In the genomic region with DNA sequence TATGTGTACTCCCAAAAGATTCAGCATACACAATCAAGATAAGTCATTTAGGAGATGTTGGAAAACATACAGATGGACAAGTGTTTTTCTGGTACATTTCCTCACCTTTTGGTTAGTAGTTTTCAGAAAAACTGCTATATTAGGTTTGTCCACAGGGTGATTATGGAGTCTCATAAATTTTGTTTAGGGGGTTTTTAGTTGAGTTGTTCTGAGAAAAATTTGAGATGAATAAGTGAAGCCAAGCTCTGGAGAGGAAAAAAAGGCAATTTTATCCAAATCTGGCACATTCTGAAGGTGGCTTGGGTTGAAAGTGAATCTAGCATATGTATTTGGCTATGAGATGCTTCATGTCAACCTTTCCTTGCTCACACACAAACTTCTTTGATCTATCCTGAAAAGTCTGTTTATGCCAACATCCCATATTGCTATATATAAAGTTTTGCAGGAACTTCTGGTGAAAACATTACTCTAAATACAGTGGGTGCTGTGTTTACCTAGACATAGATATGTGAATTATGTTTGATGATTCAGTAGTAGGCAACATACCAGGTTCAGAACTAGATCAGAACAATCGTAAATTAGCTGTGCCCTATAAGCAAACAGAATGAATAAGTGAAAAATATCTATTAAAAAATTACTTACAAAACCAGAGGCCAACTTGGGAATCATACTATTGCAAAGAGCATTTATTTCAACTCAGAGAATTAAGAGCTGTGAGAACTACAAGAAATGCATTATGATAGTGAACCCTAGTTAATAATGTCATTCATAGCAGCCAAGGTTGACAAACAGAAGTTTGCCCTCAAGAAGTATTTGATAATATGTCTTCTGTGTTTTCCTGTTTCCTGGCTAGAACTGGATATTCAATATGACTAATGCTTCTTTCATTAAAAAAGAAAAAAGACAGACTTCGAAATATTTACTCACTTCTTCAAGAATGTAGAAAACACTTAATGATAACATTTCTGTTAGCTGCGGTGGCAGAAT, we compare ENCODE assay signal across 20 cellular contexts.
A peak's percentile ranks its signal among the peaks of the same experiment; 100 is the strongest.
DNase-seq lines count a peak whose midpoint lies in the region; ATAC-seq and TF ChIP-seq lines count a peak whose summit lies in the region.
"Had no signal": no experiment of that assay in that cellular context is flagged by ENCODE, and none has a peak within 500 bp of the region (broad histone marks: within the 10 kb centered on the region; RNA-seq: fewer than 3 reads in every experiment).

No MANE protein-coding gene starts in this region.

- H3K4me2 ChIP-seq in mesenchymal stem cell (ENCODE audit: low read length, poor library complexity, severe bottlenecking), result no peak overlapping the region

- no peak overlapping the region for H3K23ac ChIP-seq in mesenchymal stem cell (ENCODE audit: low read length in 2 of 2)

- H3K4me3 Mint-ChIP-seq in Calu3 (ENCODE audit: low read depth, unreplicated experiment), result no peak overlapping the region
- no peak overlapping the region for H3K4me3 Mint-ChIP-seq in CD8-positive, alpha-beta memory T cell
- H3K4me3 Mint-ChIP-seq: naive thymus-derived CD4-positive, alpha-beta T cell had no signal

- H3K4ac ChIP-seq in mesenchymal stem cell (ENCODE audit: low read depth in 1 of 2, low read length in 2 of 2), result no peak overlapping the region

- no peak overlapping the region for H3K14ac ChIP-seq in mesenchymal stem cell (ENCODE audit: low read length in 2 of 2)

- WGBS in mesenchymal stem cell, result no CpG with 5 or more reads among the region's 3 CpGs
- WGBS in body of pancreas, 2 donors, result 24 to 29% methylated on average over 3 of the region's 3 CpGs

- TF ChIP-seq CTCF in Calu3 (IDR thresholded peaks at IDR 0.05; ENCODE audit: unreplicated experiment) (no peak), choroid plexus epithelial cell (conservative IDR thresholded peaks at IDR 0.05; ENCODE audit: low read depth, low read length) (no peak), body of pancreas (IDR thresholded peaks at IDR 0.05) (no peak)

- no peak overlapping the region for H2AK5ac ChIP-seq in mesenchymal stem cell (ENCODE audit: low read length, severe bottlenecking)

- no peak overlapping the region for H2BK5ac ChIP-seq in mesenchymal stem cell (ENCODE audit: low read depth, low read length, poor library complexity, severe bottlenecking)

- H2BK12ac ChIP-seq in mesenchymal stem cell (ENCODE audit: low read length in 2 of 2), result no peak overlapping the region

- H3K9me3 ChIP-seq in mesenchymal stem cell (ENCODE audit: control insufficient read depth, low read length), result peaks cover 20% of the 10 kb centered on the region
- no peaks in the 10 kb centered on the region for H3K9me3 ChIP-seq in CD8-positive, alpha-beta memory T cell (ENCODE audit: low read length)
- no peaks in the 10 kb centered on the region for H3K9me3 ChIP-seq in body of pancreas
- H3K9me3 ChIP-seq: colonic mucosa had no signal

- H3K36me3 ChIP-seq in mesenchymal stem cell (ENCODE audit: control insufficient read depth in 1 of 2, insufficient read depth in 2 of 2, low read depth in 1 of 2, low read length in 2 of 2) (no peaks in the 10 kb centered on the region), body of pancreas (replicated peaks in 1 of 2; ENCODE audit: insufficient read depth in 1 of 2, low read depth in 2 of 2) (no peaks in the 10 kb centered on the region)
- no peaks in the 10 kb centered on the region for H3K36me3 ChIP-seq in CD8-positive, alpha-beta memory T cell (ENCODE audit: insufficient read depth, low read length)
- H3K36me3 ChIP-seq: adrenal gland, colonic mucosa, vagina, WERI-Rb-1 had no signal

- H2BK120ac ChIP-seq in mesenchymal stem cell (ENCODE audit: low read depth, low read length), result no peak overlapping the region

- no peak overlapping the region for H2BK15ac ChIP-seq in mesenchymal stem cell (ENCODE audit: low read depth, poor library complexity, severe bottlenecking)

- H3K27me3 Mint-ChIP-seq in Calu3 (ENCODE audit: unreplicated experiment), result no peaks in the 10 kb centered on the region
- peaks cover 3 to 5% of the 10 kb centered on the region in 2 donors for H3K27me3 Mint-ChIP-seq in CD8-positive, alpha-beta memory T cell

- H4K8ac ChIP-seq in mesenchymal stem cell (ENCODE audit: low read length), result no peak overlapping the region

- H3K4me3 ChIP-seq in choroid plexus epithelial cell (ENCODE audit: low read depth, low read length), result no peak overlapping the region
- H3K4me3 ChIP-seq in mesenchymal stem cell (ENCODE audit: insufficient read depth in 1 of 2, low read depth in 1 of 2, low read length in 2 of 2), result no peak overlapping the region
- no peak overlapping the region for H3K4me3 ChIP-seq in CD8-positive, alpha-beta memory T cell (ENCODE audit: low read length)
- H3K4me3 ChIP-seq in body of pancreas, result no peak overlapping the region
- H3K4me3 ChIP-seq: adrenal gland, colonic mucosa, psoas muscle, vagina had no signal

- CTCF ChIA-PET in Calu3 (lab: Charles Lee), result interaction anchor here (0.6 kb wide), 1 partner anchor 417 kb away, joined by 3 read pairs; no protein-coding TSS in a partner anchor
- CTCF ChIA-PET in CD8-positive, alpha-beta memory T cell (lab: Charles Lee), result no interaction called here

- peak overlapping the region; percentile 77 for H3K27ac Mint-ChIP-seq in Calu3 (ENCODE audit: unreplicated experiment)
- no peak overlapping the region for H3K27ac Mint-ChIP-seq in CD8-positive, alpha-beta memory T cell
- H3K27ac Mint-ChIP-seq: naive thymus-derived CD4-positive, alpha-beta T cell had no signal

- no peaks in the 10 kb centered on the region for H3K79me1 ChIP-seq in mesenchymal stem cell (replicated peaks; ENCODE audit: low read length, poor library complexity, severe bottlenecking)

- intact Hi-C loops in Calu3 (cut with micrococcal nuclease; ENCODE audit: unreplicated experiment) (loop anchor here (2.0 to 10.0 kb wide), 4 partner anchors 110 to 547 kb away; no protein-coding TSS in a partner anchor), body of pancreas (cut with DNase I) (no loop called here)

- H3K36me3 Mint-ChIP-seq in Calu3 (ENCODE audit: insufficient read depth, unreplicated experiment), result no peaks in the 10 kb centered on the region
- no peaks in the 10 kb centered on the region for H3K36me3 Mint-ChIP-seq in CD8-positive, alpha-beta memory T cell

- H3K27me3 ChIP-seq in mesenchymal stem cell (ENCODE audit: control insufficient read depth in 1 of 2, insufficient read depth in 1 of 2, low read length in 2 of 2) (no peaks in the 10 kb centered on the region), body of pancreas (no peaks in the 10 kb centered on the region)
- H3K27me3 ChIP-seq in CD8-positive, alpha-beta memory T cell (ENCODE audit: insufficient read depth, low read length, poor library complexity, severe bottlenecking), result no peaks in the 10 kb centered on the region
- H3K27me3 ChIP-seq: adrenal gland, colonic mucosa, vagina had no signal

- TF ChIP-seq POLR2A in body of pancreas (IDR thresholded peaks at IDR 0.05), result no peak

- no peak overlapping the region for H4K91ac ChIP-seq in mesenchymal stem cell (ENCODE audit: low read length)

- ATAC-seq in body of pancreas, result no peak
- no peak for ATAC-seq in HG02610 (IDR thresholded peaks at IDR 0.05; ENCODE audit: unreplicated experiment)
- ATAC-seq: left ventricle myocardium superior; naive thymus-derived CD4-positive, alpha-beta T cell; psoas muscle; stimulated activated naive CD8-positive, alpha-beta T cell treated with anti-CD3 and anti-CD28 coated beads, Interleukin-15, Interleukin-2, amounts not matched to agents 100 U/mL and 50 U/mL, for 24 hours had no signal

- H3K18ac ChIP-seq in mesenchymal stem cell (ENCODE audit: low read depth in 1 of 2, low read length in 2 of 2), result no peak overlapping the region

- H3K27ac ChIP-seq in mesenchymal stem cell (ENCODE audit: low read length, poor library complexity, severe bottlenecking) (no peak overlapping the region), body of pancreas (no peak overlapping the region)
- H3K27ac ChIP-seq in CD8-positive, alpha-beta memory T cell (ENCODE audit: low read depth, low read length), result no peak overlapping the region
- H3K27ac ChIP-seq: adrenal gland, colonic mucosa, psoas muscle, vagina, WERI-Rb-1 had no signal

- H3K4me1 ChIP-seq in mesenchymal stem cell (ENCODE audit: control insufficient read depth, insufficient read depth, low read depth, low read length) (no peaks in the 10 kb centered on the region), body of pancreas (no peaks in the 10 kb centered on the region)
- H3K4me1 ChIP-seq in CD8-positive, alpha-beta memory T cell (ENCODE audit: insufficient read depth, low read length), result no peaks in the 10 kb centered on the region
- H3K4me1 ChIP-seq: adrenal gland, colonic mucosa, psoas muscle had no signal

- peaks cover 15% of the 10 kb centered on the region for H3K4me1 Mint-ChIP-seq in Calu3 (ENCODE audit: low read depth, unreplicated experiment)
- H3K4me1 Mint-ChIP-seq in CD8-positive, alpha-beta memory T cell, result no peaks in the 10 kb centered on the region
- H3K4me1 Mint-ChIP-seq: naive thymus-derived CD4-positive, alpha-beta T cell had no signal

- H3K9ac ChIP-seq in mesenchymal stem cell (ENCODE audit: low read length), result no peak overlapping the region

- POLR2A ChIA-PET in CD8-positive, alpha-beta memory T cell (lab: Charles Lee), result no interaction called here

- BruUV-seq in Calu3 (replicated peaks; lab: Mats Ljungman, UMichigan), result no TSS peak

- H2AFZ ChIP-seq in mesenchymal stem cell (ENCODE audit: low read depth, low read length), result no peak overlapping the region

- DNase-seq in Calu3 (no peak), NCI-H226 (peak; percentile 19), choroid plexus epithelial cell (ENCODE audit: low read depth) (peak; percentile 36), mesenchymal stem cell (peak; percentile 24), GF-D8 (lab: John Stamatoyannopoulos, UW) (no peak), body of pancreas (no peak)
- DNase-seq in CD8-positive, alpha-beta memory T cell, result no peak
- DNase-seq: adrenal gland; colonic mucosa; hypothalamus; Kasumi-1; left ventricle myocardium superior; naive thymus-derived CD4-positive, alpha-beta T cell; NCI-H1694 treated with DMSO at 0.1 percent for 48 hours; NCI-H524 treated with DMSO at 0.1 percent for 48 hours; psoas muscle; stimulated activated naive CD8-positive, alpha-beta T cell treated with anti-CD3 and anti-CD28 coated beads, Interleukin-15, Interleukin-2, amounts not matched to agents 100 U/mL and 50 U/mL, for 24 hours; WERI-Rb-1 had no signal

- no peaks in the 10 kb centered on the region for H3K9me3 Mint-ChIP-seq in Calu3 (ENCODE audit: low read depth, unreplicated experiment)
- peaks cover 3 to 16% (median 5%) of the 10 kb centered on the region in 5 donors for H3K9me3 Mint-ChIP-seq in CD8-positive, alpha-beta memory T cell

Comparison
In these comparisons a context has a peak if more than half of its experiments do, and no peak if none do; other contexts are left out.
1. DNase-seq: peak in NCI-H226 (single experiment), choroid plexus epithelial cell (single experiment) and mesenchymal stem cell (single experiment); none in Calu3 (single experiment), GF-D8 (single experiment), CD8-positive, alpha-beta memory T cell (0 of 5) and body of pancreas (0 of 4).